9 cellular contexts compared by ENCODE assay signal in the genomic region with DNA sequence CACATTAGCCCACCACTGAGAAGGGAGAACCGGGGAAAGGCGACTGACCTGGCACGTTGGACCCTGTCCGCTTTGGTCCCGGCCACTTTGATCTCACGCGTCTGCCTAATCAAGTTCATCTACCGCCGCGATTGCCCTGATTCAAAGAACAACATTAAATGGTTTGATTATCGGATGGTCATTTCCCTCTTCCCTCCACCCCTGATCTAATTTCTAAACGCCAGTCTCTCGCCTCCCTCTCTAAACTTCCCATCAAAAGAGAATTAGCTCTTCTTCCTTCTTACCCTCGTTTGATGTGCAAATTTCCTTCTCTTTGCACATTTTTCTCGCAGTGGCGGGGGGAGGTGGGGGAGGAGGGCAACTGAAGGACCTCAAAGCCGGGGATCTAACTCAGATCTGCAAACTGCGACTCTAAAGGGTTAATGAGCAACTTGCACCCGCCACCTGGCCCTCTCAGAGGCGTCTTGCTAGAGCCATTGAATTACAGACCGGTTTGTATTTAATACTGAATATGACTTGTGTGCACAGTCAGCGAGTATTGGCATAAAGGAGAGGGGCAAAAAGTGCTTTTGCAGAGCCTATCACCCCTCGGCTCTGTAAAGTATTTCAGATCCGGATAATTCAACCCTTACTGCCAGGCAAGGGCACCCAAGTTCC. TPM values are rescaled to one million over a fixed set of nuclear protein-coding genes. Genes with fewer than 3 reads are reported as not detected.
DNase-seq lines count a peak whose midpoint lies in the region; ATAC-seq, FAIRE-seq and TF ChIP-seq lines count a peak whose summit lies in the region.
"Had no signal": no experiment of that assay in that cellular context is flagged by ENCODE, and none has a peak within 500 bp of the region (broad histone marks: within the 10 kb centered on the region; RNA-seq: fewer than 3 reads in every experiment).

No MANE protein-coding gene starts in this region.

- H3K4ac ChIP-seq in H1 (replicated peaks; ENCODE audit: insufficient read length, low read depth, low read length) = no peak overlapping the region

- POLR2A ChIA-PET in A673 (lab: Charles Lee; ENCODE audit: low non-redundant PET) = no interaction called here
- POLR2A ChIA-PET in H1 (lab: Charles Lee; ENCODE audit: partially characterized antibody) = no interaction called here

- peak overlapping the region; percentile 78 to 87 for H3K4me2 ChIP-seq in H1 (ENCODE audit: insufficient read depth in 1 of 2, low read depth in 2 of 2, low read length in 2 of 2)

- no peak for TF ChIP-seq POLR2A in H1 (IDR thresholded peaks at IDR 0.05; ENCODE audit: control extremely low read depth in 1 of 2, low read depth in 2 of 2, low read length in 2 of 2)

- H3K4me1 Mint-ChIP-seq in activated CD4-positive, alpha-beta T cell treated with anti-CD3 and anti-CD28 coated beads, Interleukin-2, amount 10 ng/mL, durations not matched to agents 24 days and 14 days = peaks cover 10% of the 10 kb centered on the region

- peaks cover 7% of the 10 kb centered on the region; the same call in 1 of the 2 replicates for H3K23me2 ChIP-seq in H1 (ENCODE audit: low read depth, low read length)

- no peak overlapping the region for H3K27ac Mint-ChIP-seq in activated CD4-positive, alpha-beta T cell treated with anti-CD3 and anti-CD28 coated beads, Interleukin-2, amount 10 ng/mL, durations not matched to agents 24 days and 14 days

- no peak overlapping the region for H2BK120ac ChIP-seq in H1 (replicated peaks; ENCODE audit: low read depth, low read length)

- H3K4me3 Mint-ChIP-seq in activated CD4-positive, alpha-beta T cell treated with anti-CD3 and anti-CD28 coated beads, Interleukin-2, amount 10 ng/mL, durations not matched to agents 24 days and 14 days = no peak overlapping the region

- 7% methylated on average over 24 of the region's 24 CpGs; no CpG with 5 or more reads in 1 of the 2 experiments for WGBS in H1 (ENCODE audit: extremely low coverage in 1 of 2, insufficient coverage in 1 of 2, insufficient read length in 1 of 2, insufficient replicate concordance in 2 of 2, low coverage in 1 of 2, low lambda C conversion rate in 2 of 2, missing lambda C conversion rate in 1 of 2), 2 experiments

- BruUV-seq in A673 (replicated peaks; lab: Mats Ljungman, UMichigan) = no TSS peak

- no peak for ATAC-seq in HG02798 (IDR thresholded peaks at IDR 0.05; ENCODE audit: poor library complexity, unreplicated experiment)

- H3K27me3 ChIP-seq in A673 (replicated peaks; ENCODE audit: insufficient read depth, low read depth, low read length, poor library complexity) (peaks cover 64% of the 10 kb centered on the region), HUES6 (ENCODE audit: control insufficient read depth, insufficient read depth, low read length) (peaks cover 91% of the 10 kb centered on the region), H1 (replicated peaks in 1 of 4; ENCODE audit: control insufficient read depth in 3 of 4, extremely low read depth in 1 of 4, insufficient read depth in 3 of 4, low read length in 3 of 4) (peaks cover 52 to 82% (median 71%) of the 10 kb centered on the region in 4 experiments), mucosa of rectum (ENCODE audit: control insufficient read depth in 2 of 2, insufficient read depth in 2 of 2, low read length in 2 of 2) (peaks cover 32 to 35% of the 10 kb centered on the region in 2 donors)

- CTCF ChIA-PET in A673 (lab: Charles Lee) (interaction anchor here (0.7 kb wide), 1 partner anchor 9 kb away, joined by 4 read pairs; no protein-coding TSS in a partner anchor), H1 (lab: Charles Lee; ENCODE audit: partially characterized antibody) (interaction anchor here (0.6 to 9.2 kb wide), 14 partner anchors 8 to 467 kb away, joined by 3 to 136 read pairs (median 3); no protein-coding TSS in a partner anchor)

- H3K36me3 Mint-ChIP-seq in activated CD4-positive, alpha-beta T cell treated with anti-CD3 and anti-CD28 coated beads, Interleukin-2, amount 10 ng/mL, durations not matched to agents 24 days and 14 days (ENCODE audit: low read depth) = no peaks in the 10 kb centered on the region

- H3K4me3 ChIP-seq in A673 (ENCODE audit: low read depth, low read length, poor library complexity, severe bottlenecking) (peak overlapping the region; percentile 57), HUES6 (ENCODE audit: low read depth, low read length) (peak overlapping the region; percentile 72), H1 (ENCODE audit: extremely low read depth in 1 of 4, insufficient read depth in 2 of 4, low read depth in 3 of 4, low read length in 4 of 4) (peak overlapping the region; percentile 57 to 71 (median 66); a peak in 7 of 8 replicates), mucosa of rectum (ENCODE audit: low read length in 2 of 2) (peak overlapping the region; percentile 65 to 72)

- no peak for TF ChIP-seq EP300 in H1 (IDR thresholded peaks at IDR 0.05; ENCODE audit: borderline replicate concordance in 1 of 2, low read depth in 2 of 2, low read length in 2 of 2)

- H2BK20ac ChIP-seq in H1 (ENCODE audit: low read length) = no peak overlapping the region

- no peak overlapping the region for H2AK5ac ChIP-seq in H1 (ENCODE audit: low read depth, low read length)

- no peak overlapping the region for H3K23ac ChIP-seq in H1 (ENCODE audit: insufficient read length)

- H4K5ac ChIP-seq in H1 (ENCODE audit: insufficient read length, low read depth, low read length) = no peak overlapping the region

- H2AFZ ChIP-seq in H1 (ENCODE audit: low read length) = no peak overlapping the region

- FAIRE-seq in H1 (lab: Jason Lieb, UNC) = no peak
- FAIRE-seq: colon had no signal

- TF ChIP-seq RAD21 in H1 (IDR thresholded peaks at IDR 0.05 in 1 of 2, conservative IDR thresholded peaks at IDR 0.05 in 1 of 2; ENCODE audit: low read depth in 2 of 2, low read length in 2 of 2) = no peak

- no peaks in the 10 kb centered on the region for H3K9me3 Mint-ChIP-seq in activated CD4-positive, alpha-beta T cell treated with anti-CD3 and anti-CD28 coated beads, Interleukin-2, amount 10 ng/mL, durations not matched to agents 24 days and 14 days

- H4K20me1 ChIP-seq in H1 (replicated peaks in 1 of 2; ENCODE audit: control insufficient read depth in 1 of 2, insufficient read depth in 2 of 2, low read length in 2 of 2) = peaks cover 0 to 2% of the 10 kb centered on the region in 2 experiments

- H3K4me1 ChIP-seq in A673 (ENCODE audit: insufficient read depth, low read length, poor library complexity, severe bottlenecking) (peaks cover 4% of the 10 kb centered on the region), HUES6 (ENCODE audit: control insufficient read depth, insufficient read depth, low read length) (peaks cover 9% of the 10 kb centered on the region; the same call in 1 of the 2 replicates), H1 (replicated peaks in 1 of 4; ENCODE audit: control insufficient read depth in 3 of 4, insufficient read depth in 4 of 4, low read length in 3 of 4) (peaks cover 4 to 8% (median 6%) of the 10 kb centered on the region in 4 experiments; a peak in 6 of 7 replicates), mucosa of rectum (ENCODE audit: control insufficient read depth in 2 of 2, insufficient read depth in 2 of 2, low read length in 2 of 2) (peaks cover 14 to 17% of the 10 kb centered on the region in 2 donors)

- no peak overlapping the region for H3K18ac ChIP-seq in H1 (ENCODE audit: extremely low read depth, low read length)

- H3K36me3 ChIP-seq in A673 (ENCODE audit: insufficient read depth, low read length, poor library complexity, severe bottlenecking) (no peaks in the 10 kb centered on the region), HUES6 (ENCODE audit: control insufficient read depth, insufficient read depth, low read length) (no peaks in the 10 kb centered on the region), H1 (ENCODE audit: control insufficient read depth in 2 of 4, insufficient read depth in 4 of 4, low read length in 3 of 4) (no peaks in the 10 kb centered on the region), mucosa of rectum (ENCODE audit: control insufficient read depth in 2 of 2, insufficient read depth in 2 of 2, low read length in 2 of 2) (no peaks in the 10 kb centered on the region)

- H3K14ac ChIP-seq in H1 (ENCODE audit: insufficient read length) = no peak overlapping the region

- no peak overlapping the region for H4K8ac ChIP-seq in H1 (ENCODE audit: extremely low read depth, insufficient read depth, low read length)

- H3K79me1 ChIP-seq in H1 (ENCODE audit: low read depth, low read length) = no peaks in the 10 kb centered on the region

- intact Hi-C loops in A673 (cut with micrococcal nuclease; ENCODE audit: unreplicated experiment) = no loop called here
- intact Hi-C loops in activated CD4-positive, alpha-beta T cell treated with anti-CD3 and anti-CD28 coated beads, Interleukin-2, amount 10 ng/mL, durations not matched to agents 24 days and 14 days (cut with micrococcal nuclease) = no loop called here

- H3K9me3 ChIP-seq in A673 (ENCODE audit: low read depth, low read length, poor library complexity, severe bottlenecking) (no peaks in the 10 kb centered on the region), HUES6 (ENCODE audit: control insufficient read depth, insufficient read depth, low read depth, low read length) (no peaks in the 10 kb centered on the region), H1 (ENCODE audit: insufficient read depth in 2 of 2, low read depth in 1 of 2, low read length in 1 of 2) (no peaks in the 10 kb centered on the region), mucosa of rectum (ENCODE audit: control insufficient read depth in 2 of 2, low read length in 2 of 2) (no peaks in the 10 kb centered on the region)

- no peak overlapping the region for H3K27ac ChIP-seq in A673 (ENCODE audit: low read depth, low read length, poor library complexity, severe bottlenecking)
- no peak overlapping the region; the same call in 1 of the 2 replicates for H3K27ac ChIP-seq in HUES6 (ENCODE audit: low read depth, low read length)
- H3K27ac ChIP-seq in H1 (ENCODE audit: low read depth, low read length) = no peak overlapping the region
- H3K27ac ChIP-seq in mucosa of rectum (ENCODE audit: low read depth in 2 of 2, low read length in 2 of 2) = no peak overlapping the region

- no peak overlapping the region for H4K91ac ChIP-seq in H1 (replicated peaks; ENCODE audit: insufficient read length, low read length)

- H3K56ac ChIP-seq in H1 (replicated peaks; ENCODE audit: insufficient read length, low read depth, low read length) = no peak overlapping the region

- H3K79me2 ChIP-seq in H1 (ENCODE audit: control insufficient read depth in 1 of 2, insufficient read depth in 2 of 2, low read length in 2 of 2) = no peaks in the 10 kb centered on the region

- H2BK12ac ChIP-seq in H1 (ENCODE audit: low read depth, low read length) = no peak overlapping the region

- peaks cover 63% of the 10 kb centered on the region for H3K27me3 Mint-ChIP-seq in activated CD4-positive, alpha-beta T cell treated with anti-CD3 and anti-CD28 coated beads, Interleukin-2, amount 10 ng/mL, durations not matched to agents 24 days and 14 days

- H3K9ac ChIP-seq in HUES6 (ENCODE audit: low read length) (peak overlapping the region; percentile 80), H1 (replicated peaks in 1 of 4; ENCODE audit: extremely low read depth in 1 of 4, low read depth in 3 of 4, low read length in 3 of 4) (no peak overlapping the region; a peak in 1 of 7 replicates), mucosa of rectum (ENCODE audit: low read depth in 1 of 2, low read length in 2 of 2) (peak overlapping the region; percentile 6 to 40)

- H2BK5ac ChIP-seq in H1 (ENCODE audit: low read depth, low read length) = no peak overlapping the region

- TF ChIP-seq CTCF in A673 (conservative IDR thresholded peaks at IDR 0.05; ENCODE audit: low read depth, low read length) (no peak), H1 (IDR thresholded peaks at IDR 0.05; ENCODE audit: control extremely low read depth in 1 of 3, insufficient read depth in 1 of 3, low read depth in 1 of 3, low read length in 3 of 3) (no peak)

- H2BK15ac ChIP-seq in H1 (ENCODE audit: low read length) = no peak overlapping the region

- DNase-seq in A673 (ENCODE audit: low spot score) (peak; percentile 13), H1 (ENCODE audit: low read depth in 1 of 2, low spot score in 2 of 2) (peak in 1 of 2 experiments; percentile 50)
- no peak for DNase-seq in activated CD8-positive, alpha-beta memory T cell treated with anti-CD3 and anti-CD28 coated beads, Interleukin-2, amount 50 U/mL, for 4 hours
- no peak for DNase-seq in activated CD4-positive, alpha-beta T cell treated with anti-CD3 and anti-CD28 coated beads, Interleukin-2, amount 10 ng/mL, durations not matched to agents 24 days and 14 days
- no peak for DNase-seq in activated effector memory CD4-positive, alpha-beta T cell treated with Interleukin-2 at 50 U/mL for 16 hours

RNA-seq across cellular contexts. Expression of a gene that starts 0.6 kb away (rescaled TPM):
- total RNA-seq in A673 (2021) = 0.28 and 1.3 TPM in 2 replicates
- total RNA-seq in H1 (2021; fragmentation: NEBNext Ultra II Directional; extraction: Animal tissue kit (Norgen Biotek cat#: 25700)) = 0.21 and 0.61 TPM in 2 replicates
- polyA plus RNA-seq in H1 (2011; rRNA removed) = 0.25 and 0.36 TPM in 2 replicates
- 0.41 TPM for polyA plus RNA-seq in H1 (2011; cell fraction: cytosol; rRNA removed)
- polyA plus RNA-seq in H1 (2011; cell fraction: nucleus; rRNA removed) = 0.57 TPM
- polyA plus RNA-seq in H1 (2012, experiment 1 of 2) = 0.41 to 1.2 TPM (median 0.73 TPM) in 4 replicates
- polyA plus RNA-seq in H1 (2012, experiment 2 of 2) = 1.2 TPM
- 0.22 TPM for polyA plus RNA-seq in H1 (2013, experiment 1 of 2)
- 0.46 TPM for polyA plus RNA-seq in H1 (2013, experiment 2 of 2)
- polyA minus RNA-seq in H1 (2011; rRNA and poly(A)+ RNA removed) = 0.44 and 0.46 TPM in 2 replicates
- not detected for polyA minus RNA-seq in H1 (2011; cell fraction: cytosol; rRNA and poly(A)+ RNA removed)
- 3.9 TPM for polyA minus RNA-seq in H1 (2011; cell fraction: nucleus; rRNA and poly(A)+ RNA removed)
- total RNA-seq in activated CD4-positive, alpha-beta T cell treated with anti-CD3 and anti-CD28 coated beads, Interleukin-2, amount 10 ng/mL, durations not matched to agents 24 days and 14 days = not detected in 2 replicates

Comparison
In these comparisons a context has a peak if more than half of its experiments do, and no peak if none do; other contexts are left out.
1. H3K9ac ChIP-seq: peak in HUES6 (single experiment) and mucosa of rectum (2 of 2); none in H1 (0 of 4).
2. Peak in every context shown above with its lines, with median percentiles within 50 percentile points of each other: H3K4me3 ChIP-seq.